Comparison of ENCODE assay signal across 26 cellular contexts in the genomic region with DNA sequence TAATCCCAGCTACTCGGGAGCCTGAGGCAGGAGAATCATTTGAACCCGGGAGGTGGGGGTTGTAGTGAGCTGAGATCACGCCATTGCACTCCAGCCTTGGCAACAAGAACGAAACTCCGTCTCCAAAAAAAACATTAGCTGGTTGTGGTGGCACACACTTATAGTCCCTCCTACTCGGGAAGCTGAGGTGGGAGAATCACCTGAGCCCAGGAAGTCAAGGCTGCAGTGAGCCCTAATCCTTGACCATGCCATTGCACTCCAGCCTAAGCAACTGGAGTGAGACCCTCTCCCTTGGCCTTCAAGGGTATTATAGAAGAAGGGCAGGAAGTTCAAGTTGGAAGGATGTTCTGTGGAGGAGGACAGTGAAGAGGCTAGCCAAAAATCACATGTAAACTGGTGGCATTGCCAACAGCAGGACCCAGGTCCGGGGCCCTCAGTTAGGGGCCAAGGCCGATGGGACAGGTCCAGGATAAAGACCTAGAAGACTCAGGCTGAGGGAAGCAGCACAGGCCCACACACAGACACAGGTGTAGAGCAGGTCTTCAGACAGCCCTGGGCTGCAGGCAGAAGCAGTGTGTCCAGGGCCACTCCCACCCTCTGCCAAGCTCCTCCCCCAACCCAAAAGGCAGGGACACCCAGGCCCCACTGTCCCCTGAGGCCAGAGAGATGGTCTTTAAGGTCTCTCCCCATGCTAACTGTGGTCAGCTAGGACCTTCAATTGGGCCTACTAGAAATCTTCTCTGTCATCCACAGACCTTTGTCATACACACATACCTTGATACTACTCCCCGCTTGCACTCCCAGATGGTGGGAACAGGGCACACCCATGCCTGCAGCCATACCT.
"Had no signal": no experiment of that assay in that cellular context is flagged by ENCODE, and none has a peak within 500 bp of the region (broad histone marks: within the 10 kb centered on the region; RNA-seq: fewer than 3 reads in every experiment).

No MANE protein-coding gene starts in this region.

- H3K4me1 Mint-ChIP-seq: activated CD4-positive, alpha-beta memory T cell treated with anti-CD3 and anti-CD28 coated beads, Interleukin-2, amount 10 ng/mL, durations not matched to agents 7 days and 5 days had no signal

- H3K36me3 ChIP-seq: left lung, neutrophil, ovary, vagina had no signal

- H3K9me3 ChIP-seq: left lung, neutrophil, ovary, testis, vagina had no signal

- H3K4me3 Mint-ChIP-seq: activated CD4-positive, alpha-beta memory T cell treated with anti-CD3 and anti-CD28 coated beads, Interleukin-2, amount 10 ng/mL, durations not matched to agents 7 days and 5 days; activated CD4-positive, alpha-beta T cell treated with anti-CD3 and anti-CD28 coated beads, Interleukin-2, amount 10 ng/mL, durations not matched to agents 24 days and 14 days; activated CD8-positive, alpha-beta memory T cell treated with anti-CD3 and anti-CD28 coated beads, Interleukin-2, amount 10 ng/mL, durations not matched to agents 7 days and 5 days; activated T-helper 1 cell treated with anti-CD3 and anti-CD28 coated beads, Interleukin-12 subunit alpha, Interleukin-12 subunit beta, Interleukin-2, Interleukin-4 antibody, amounts not matched to agents 30 ng/mL and 10 ng/mL and 1 ng/mL, durations not matched to agents 14 hours and 24 hours and 36 hours; brain; mesothelial cell of epicardium; natural killer cell; stimulated activated naive B cell treated with anti-CD40 and anti-IgM and Interleukin-4, amounts not matched to agents 10 μg/mL and 1 μg/mL and 100 μg/mL, for 72 hours had no signal

- FAIRE-seq: endothelial cell of umbilical vein, kidney, small intestine had no signal

- H3K4me3 ChIP-seq: left lung, lung, ovary, testis, vagina had no signal

- H3K9me3 Mint-ChIP-seq: activated CD4-positive, alpha-beta memory T cell treated with anti-CD3 and anti-CD28 coated beads, Interleukin-2, amount 10 ng/mL, durations not matched to agents 7 days and 5 days; activated CD4-positive, alpha-beta T cell treated with anti-CD3 and anti-CD28 coated beads, Interleukin-2, amount 10 ng/mL, durations not matched to agents 24 days and 14 days; activated naive CD4-positive, alpha-beta T cell treated with anti-CD3 and anti-CD28 coated beads, Interleukin-2, amount 50 U/mL, for 72 hours; activated T-helper 1 cell treated with anti-CD3 and anti-CD28 coated beads, Interleukin-12 subunit alpha, Interleukin-12 subunit beta, Interleukin-2, Interleukin-4 antibody, amounts not matched to agents 30 ng/mL and 10 ng/mL and 1 ng/mL, durations not matched to agents 14 hours and 24 hours and 36 hours; mesothelial cell of epicardium; natural killer cell; stimulated activated naive B cell treated with anti-CD40 and anti-IgM and Interleukin-4, amounts not matched to agents 10 μg/mL and 1 μg/mL and 100 μg/mL, for 72 hours had no signal

- H3K36me3 Mint-ChIP-seq: activated CD8-positive, alpha-beta memory T cell treated with anti-CD3 and anti-CD28 coated beads, Interleukin-2, amount 10 ng/mL, durations not matched to agents 7 days and 5 days; activated naive CD4-positive, alpha-beta T cell treated with anti-CD3 and anti-CD28 coated beads, Interleukin-2, amount 50 U/mL, for 72 hours; brain; mesothelial cell of epicardium; natural killer cell; stimulated activated naive B cell treated with anti-CD40 and anti-IgM and Interleukin-4, amounts not matched to agents 10 μg/mL and 1 μg/mL and 100 μg/mL, for 72 hours had no signal

- DNase-seq: activated CD4-positive, alpha-beta memory T cell treated with anti-CD3 and anti-CD28 coated beads, Interleukin-2, amount 10 ng/mL, durations not matched to agents 7 days and 5 days; activated CD4-positive, alpha-beta T cell treated with anti-CD3 and anti-CD28 coated beads, Interleukin-2, amount 10 ng/mL, durations not matched to agents 24 days and 14 days; activated CD8-positive, alpha-beta memory T cell treated with anti-CD3 and anti-CD28 coated beads, Interleukin-2, amount 10 ng/mL, durations not matched to agents 7 days and 5 days; activated T-cell treated with anti-CD3 and anti-CD28 coated beads for 4 hours; central memory CD4-positive, alpha-beta T cell; effector memory CD4-positive, alpha-beta T cell; kidney; left lung; natural killer cell; ovary; right cardiac atrium; small intestine; stimulated activated CD4-positive, alpha-beta T cell treated with anti-CD3 and anti-CD28 coated beads, Interleukin-2, amount 100 ng/mL, for 24 hours; stimulated activated naive B cell treated with anti-CD40 and anti-IgM and Interleukin-4, amounts not matched to agents 10 μg/mL and 1 μg/mL and 100 μg/mL, for 72 hours; testis; trophoblast cell had no signal

- H3K27me3 Mint-ChIP-seq: activated CD4-positive, alpha-beta memory T cell treated with anti-CD3 and anti-CD28 coated beads, Interleukin-2, amount 10 ng/mL, durations not matched to agents 7 days and 5 days; activated CD4-positive, alpha-beta T cell treated with anti-CD3 and anti-CD28 coated beads, Interleukin-2, amount 10 ng/mL, durations not matched to agents 24 days and 14 days; activated CD8-positive, alpha-beta memory T cell treated with anti-CD3 and anti-CD28 coated beads, Interleukin-2, amount 10 ng/mL, durations not matched to agents 7 days and 5 days; brain; stimulated activated naive B cell treated with anti-CD40 and anti-IgM and Interleukin-4, amounts not matched to agents 10 μg/mL and 1 μg/mL and 100 μg/mL, for 72 hours had no signal

- H3K27ac ChIP-seq: left lung, ovary, testis, vagina, VCaP had no signal

- ATAC-seq: activated CD4-positive, CD25-positive, alpha-beta regulatory T cell treated with anti-CD3 and anti-CD28 coated beads, Interleukin-2, amount 50 U/mL, for 24 hours; activated CD8-positive, alpha-beta memory T cell treated with anti-CD3 and anti-CD28 coated beads, Interleukin-2, amount 10 ng/mL, durations not matched to agents 7 days and 5 days; activated naive CD4-positive, alpha-beta T cell treated with anti-CD3 and anti-CD28 coated beads, Interleukin-2, amount 50 U/mL, for 72 hours; left lung; natural killer cell; right cardiac atrium; stimulated activated naive B cell treated with anti-CD40 and anti-IgM and Interleukin-4, amounts not matched to agents 10 μg/mL and 1 μg/mL and 100 μg/mL, for 72 hours had no signal

- H3K27ac Mint-ChIP-seq: activated CD4-positive, alpha-beta memory T cell treated with anti-CD3 and anti-CD28 coated beads, Interleukin-2, amount 10 ng/mL, durations not matched to agents 7 days and 5 days; activated CD4-positive, alpha-beta T cell treated with anti-CD3 and anti-CD28 coated beads, Interleukin-2, amount 10 ng/mL, durations not matched to agents 24 days and 14 days; activated CD8-positive, alpha-beta memory T cell treated with anti-CD3 and anti-CD28 coated beads, Interleukin-2, amount 10 ng/mL, durations not matched to agents 7 days and 5 days; activated naive CD4-positive, alpha-beta T cell treated with anti-CD3 and anti-CD28 coated beads, Interleukin-2, amount 50 U/mL, for 72 hours; activated T-helper 1 cell treated with anti-CD3 and anti-CD28 coated beads, Interleukin-12 subunit alpha, Interleukin-12 subunit beta, Interleukin-2, Interleukin-4 antibody, amounts not matched to agents 30 ng/mL and 10 ng/mL and 1 ng/mL, durations not matched to agents 14 hours and 24 hours and 36 hours; mesothelial cell of epicardium; natural killer cell; stimulated activated naive B cell treated with anti-CD40 and anti-IgM and Interleukin-4, amounts not matched to agents 10 μg/mL and 1 μg/mL and 100 μg/mL, for 72 hours had no signal

- H3K27me3 ChIP-seq: left lung, neutrophil, ovary, testis, vagina had no signal
